In the genomic region with DNA sequence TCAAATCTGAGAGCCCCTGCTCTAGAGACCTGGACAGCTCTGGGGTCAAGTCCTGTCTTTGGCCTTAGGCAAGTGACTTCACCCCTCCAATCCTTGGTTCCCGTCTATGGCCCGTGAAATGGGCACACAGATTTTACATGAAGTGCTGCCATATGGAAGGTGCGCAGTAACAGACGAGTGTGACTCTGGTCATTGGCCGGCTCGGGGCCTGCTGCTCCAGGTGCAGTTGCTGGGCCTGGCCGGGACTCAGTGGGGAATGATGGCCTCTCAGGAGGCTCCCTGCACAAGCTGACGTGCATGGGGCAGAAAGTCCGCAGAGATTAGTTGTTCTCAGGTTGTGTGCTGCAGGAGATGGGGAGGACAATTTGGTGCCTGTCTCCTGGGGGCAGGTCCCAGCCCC, we compare ENCODE assay signal across 32 cellular contexts. TPM values are rescaled to one million over a fixed set of nuclear protein-coding genes. Genes with fewer than 3 reads are reported as not detected.
"Had no signal": no experiment of that assay in that cellular context is flagged by ENCODE, and none has a peak within 500 bp of the region (broad histone marks: within the 10 kb centered on the region; RNA-seq: fewer than 3 reads in every experiment).

No MANE protein-coding gene starts in this region.

- H3K36me3 Mint-ChIP-seq: activated CD4-positive, alpha-beta memory T cell treated with anti-CD3 and anti-CD28 coated beads for 36 hours; activated CD8-positive, alpha-beta memory T cell treated with anti-CD3 and anti-CD28 coated beads, Interleukin-2, amount 10 ng/mL, durations not matched to agents 7 days and 5 days; brain had no signal

- H3K9me3 Mint-ChIP-seq: activated CD4-positive, alpha-beta T cell treated with anti-CD3 and anti-CD28 coated beads, Interleukin-2, amount 10 ng/mL, durations not matched to agents 24 days and 14 days; activated T-cell treated with anti-CD3 and anti-CD28 coated beads, Interleukin-2, amount 50 U/mL, for 24 hours; activated T-helper 17 cell treated with anti-CD3 and anti-CD28 coated beads, Interleukin-2, amount 50 U/mL, for 72 hours; brain; dendritic cell treated with granulocyte-macrophage colony-stimulating factor and Interleukin-4, amounts not matched to agents 40 ng/mL and 50 ng/mL, for 4 days; endodermal cell had no signal

- H3K9me3 ChIP-seq: ascending aorta, breast epithelium, esophagus muscularis mucosa, gastrocnemius medialis had no signal

- H3K27ac Mint-ChIP-seq: activated CD4-positive, alpha-beta memory T cell treated with anti-CD3 and anti-CD28 coated beads for 36 hours; activated CD4-positive, alpha-beta T cell treated with anti-CD3 and anti-CD28 coated beads for 36 hours; activated CD4-positive, alpha-beta T cell treated with anti-CD3 and anti-CD28 coated beads, Interleukin-2, amount 10 ng/mL, durations not matched to agents 24 days and 14 days; activated CD8-positive, alpha-beta memory T cell treated with anti-CD3 and anti-CD28 coated beads, Interleukin-2, amount 10 ng/mL, durations not matched to agents 7 days and 5 days; activated CD8-positive, alpha-beta T cell treated with anti-CD3 and anti-CD28 coated beads, Interleukin-2, amount 10 ng/mL, durations not matched to agents 7 days and 5 days; activated naive CD8-positive, alpha-beta T cell; activated T-cell treated with anti-CD3 and anti-CD28 coated beads, Interleukin-2, amount 50 U/mL, for 24 hours; activated T-helper 17 cell treated with anti-CD3 and anti-CD28 coated beads, Interleukin-2, amount 50 U/mL, for 72 hours; dendritic cell treated with granulocyte-macrophage colony-stimulating factor and Interleukin-4, amounts not matched to agents 40 ng/mL and 50 ng/mL, for 4 days; endodermal cell had no signal

- H3K4me1 Mint-ChIP-seq: activated CD4-positive, alpha-beta T cell treated with anti-CD3 and anti-CD28 coated beads for 36 hours; activated CD4-positive, alpha-beta T cell treated with anti-CD3 and anti-CD28 coated beads, Interleukin-2, amount 10 ng/mL, durations not matched to agents 24 days and 14 days; activated CD8-positive, alpha-beta memory T cell treated with anti-CD3 and anti-CD28 coated beads, Interleukin-2, amount 10 ng/mL, durations not matched to agents 7 days and 5 days; activated T-helper 17 cell treated with anti-CD3 and anti-CD28 coated beads, Interleukin-2, amount 50 U/mL, for 72 hours had no signal

- H3K27me3 Mint-ChIP-seq: activated CD4-positive, alpha-beta memory T cell treated with anti-CD3 and anti-CD28 coated beads for 36 hours; activated CD4-positive, alpha-beta T cell treated with anti-CD3 and anti-CD28 coated beads for 36 hours; activated naive CD8-positive, alpha-beta T cell; activated T-cell treated with anti-CD3 and anti-CD28 coated beads, Interleukin-2, amount 50 U/mL, for 24 hours; activated T-helper 17 cell treated with anti-CD3 and anti-CD28 coated beads, Interleukin-2, amount 50 U/mL, for 72 hours; brain had no signal

- ATAC-seq: activated CD4-positive, alpha-beta T cell treated with anti-CD3 and anti-CD28 coated beads for 36 hours; activated CD8-positive, alpha-beta memory T cell treated with anti-CD3 and anti-CD28 coated beads, Interleukin-2, amount 10 ng/mL, durations not matched to agents 7 days and 5 days; activated CD8-positive, alpha-beta T cell treated with anti-CD3 and anti-CD28 coated beads, Interleukin-2, amount 10 ng/mL, durations not matched to agents 7 days and 5 days; activated T-helper 17 cell treated with anti-CD3 and anti-CD28 coated beads, Interleukin-2, amount 50 U/mL, for 72 hours; foreskin keratinocyte; gastrocnemius medialis; heart left ventricle had no signal

- H3K4me3 Mint-ChIP-seq: activated CD4-positive, alpha-beta memory T cell treated with anti-CD3 and anti-CD28 coated beads for 36 hours; activated CD4-positive, alpha-beta T cell treated with anti-CD3 and anti-CD28 coated beads for 36 hours; activated CD4-positive, alpha-beta T cell treated with anti-CD3 and anti-CD28 coated beads, Interleukin-2, amount 10 ng/mL, durations not matched to agents 24 days and 14 days; activated CD8-positive, alpha-beta memory T cell treated with anti-CD3 and anti-CD28 coated beads, Interleukin-2, amount 10 ng/mL, durations not matched to agents 7 days and 5 days; activated CD8-positive, alpha-beta T cell treated with anti-CD3 and anti-CD28 coated beads, Interleukin-2, amount 10 ng/mL, durations not matched to agents 7 days and 5 days; activated naive CD8-positive, alpha-beta T cell; activated T-cell treated with anti-CD3 and anti-CD28 coated beads, Interleukin-2, amount 50 U/mL, for 24 hours; activated T-helper 17 cell treated with anti-CD3 and anti-CD28 coated beads, Interleukin-2, amount 50 U/mL, for 72 hours; brain; dendritic cell treated with granulocyte-macrophage colony-stimulating factor and Interleukin-4, amounts not matched to agents 40 ng/mL and 50 ng/mL, for 4 days; endodermal cell had no signal

- DNase-seq: activated CD4-positive, alpha-beta memory T cell treated with anti-CD3 and anti-CD28 coated beads for 36 hours; activated CD4-positive, alpha-beta T cell treated with anti-CD3 and anti-CD28 coated beads for 36 hours; activated CD4-positive, alpha-beta T cell treated with anti-CD3 and anti-CD28 coated beads, Interleukin-2, amount 10 ng/mL, durations not matched to agents 24 days and 14 days; activated CD4-positive, CD25-positive, alpha-beta regulatory T cell; activated CD4-positive, CD25-positive, alpha-beta regulatory T cell treated with anti-CD3 and anti-CD28 coated beads, Interleukin-2, amount 50 U/mL, for 72 hours; activated CD8-positive, alpha-beta memory T cell treated with anti-CD3 and anti-CD28 coated beads, Interleukin-2, amount 10 ng/mL, durations not matched to agents 7 days and 5 days; activated CD8-positive, alpha-beta memory T cell treated with anti-CD3 and anti-CD28 coated beads, Interleukin-2, amount 50 U/mL, for 4 hours; activated CD8-positive, alpha-beta T cell treated with anti-CD3 and anti-CD28 coated beads, Interleukin-2, amount 10 ng/mL, durations not matched to agents 7 days and 5 days; activated effector memory CD4-positive, alpha-beta T cell treated with Interleukin-2 at 50 U/mL for 16 hours; activated gamma-delta T cell treated with Interleukin-2 at 50 U/mL for 16 hours; activated naive CD4-positive, alpha-beta T cell treated with anti-CD3 and anti-CD28 coated beads, Interleukin-2, amount 50 U/mL, for 16 hours; activated naive CD4-positive, alpha-beta T cell treated with Interleukin-2 at 50 U/mL for 16 hours; activated T-cell treated with anti-CD3 and anti-CD28 coated beads, Interleukin-2, amount 50 U/mL, for 24 hours; central memory CD4-positive, alpha-beta T cell; cerebellar nuclear complex; dorsolateral prefrontal cortex; effector memory CD4-positive, alpha-beta T cell; endodermal cell; erythroblast; foreskin keratinocyte; gastrocnemius medialis; glutamatergic neuron; T-helper 1 cell; T-helper 2 cell had no signal

RNA-seq across cellular contexts. Expression of gene TESC, which starts 14.0 kb away (rescaled TPM):
- total RNA-seq: foreskin keratinocyte had no signal
